ENCODE assay signal across 1 cellular context in the genomic region with DNA sequence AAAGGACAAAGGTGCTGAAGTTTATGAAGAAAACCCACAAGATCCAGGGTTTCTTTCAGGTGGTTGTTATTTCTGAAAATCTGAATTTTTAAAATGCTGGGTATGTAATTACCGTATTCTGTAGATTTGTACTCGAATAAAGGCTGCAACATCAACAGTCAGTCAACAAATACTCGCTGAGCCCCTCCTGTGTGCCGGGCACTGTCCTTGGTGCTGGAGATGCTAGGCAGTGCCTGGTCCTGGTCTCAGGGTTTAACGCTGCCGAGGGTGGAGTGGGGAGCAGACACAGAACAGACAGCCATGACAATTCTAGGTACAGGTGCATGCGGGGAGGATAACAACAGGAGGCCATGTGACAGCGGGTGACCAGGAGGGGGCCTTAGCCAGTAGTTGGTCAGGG.
TF ChIP-seq lines count a peak whose summit lies in the region.

No MANE protein-coding gene starts in this region.

TF ChIP-seq in HepG2, 621 proteins besides CTCF, POLR2A, EP300 and RAD21 (continues in another document):
- TF ChIP-seq, protein P1, sequence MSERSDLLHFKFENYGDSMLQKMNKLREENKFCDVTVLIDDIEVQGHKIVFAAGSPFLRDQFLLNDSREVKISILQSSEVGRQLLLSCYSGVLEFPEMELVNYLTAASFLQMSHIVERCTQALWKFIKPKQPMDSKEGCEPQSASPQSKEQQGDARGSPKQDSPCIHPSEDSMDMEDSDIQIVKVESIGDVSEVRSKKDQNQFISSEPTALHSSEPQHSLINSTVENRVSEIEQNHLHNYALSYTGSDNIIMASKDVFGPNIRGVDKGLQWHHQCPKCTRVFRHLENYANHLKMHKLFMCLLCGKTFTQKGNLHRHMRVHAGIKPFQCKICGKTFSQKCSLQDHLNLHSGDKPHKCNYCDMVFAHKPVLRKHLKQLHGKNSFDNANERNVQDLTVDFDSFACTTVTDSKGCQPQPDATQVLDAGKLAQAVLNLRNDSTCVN (CRISPR knock-in tag; IDR thresholded peaks at IDR 0.05; ENCODE audit: borderline replicate concordance) = peak; percentile 53; the same call in 1 of the 2 replicates
- TF ChIP-seq KLF6 (CRISPR knock-in tag; IDR thresholded peaks at IDR 0.05) (0 out of 2 replicates have a peak, but pooled peaks have one; percentile 40), ZNF7 (CRISPR knock-in tag; IDR thresholded peaks at IDR 0.05) (0 out of 2 replicates have a peak, but pooled peaks have one; percentile 15), MIER2 (CRISPR knock-in tag; IDR thresholded peaks at IDR 0.05) (peak; percentile 97), ZSCAN9 (CRISPR knock-in tag; IDR thresholded peaks at IDR 0.05; ENCODE audit: borderline replicate concordance) (0 out of 2 replicates have a peak, but pooled peaks have one; percentile 35), ZNF274 (CRISPR knock-in tag; IDR thresholded peaks at IDR 0.05) (no peak), ZSCAN12 (CRISPR knock-in tag; IDR thresholded peaks at IDR 0.05) (no peak), TGIF2 (CRISPR knock-in tag; IDR thresholded peaks at IDR 0.05) (peak; percentile 42; the same call in 1 of the 2 replicates), FOXM1 (CRISPR knock-in tag; IDR thresholded peaks at IDR 0.05) (0 out of 2 replicates have a peak, but pooled peaks have one; percentile 19), RFX1 (IDR thresholded peaks at IDR 0.05) (no peak), EEA1 (CRISPR knock-in tag; IDR thresholded peaks at IDR 0.05; ENCODE audit: borderline replicate concordance) (no peak), PHF8 (CRISPR knock-in tag; IDR thresholded peaks at IDR 0.05) (no peak), SP5 (CRISPR knock-in tag; IDR thresholded peaks at IDR 0.05; ENCODE audit: borderline replicate concordance, low read depth) (no peak), BORCS8-MEF2B (CRISPR knock-in tag; IDR thresholded peaks at IDR 0.05) (peak; percentile 53; the same call in 1 of the 2 replicates), ZNF589 (CRISPR knock-in tag; conservative IDR thresholded peaks at IDR 0.05) (peak; percentile 87), SOX5 (CRISPR knock-in tag; IDR thresholded peaks at IDR 0.05; ENCODE audit: borderline replicate concordance) (0 out of 2 replicates have a peak, but pooled peaks have one; percentile 12), XRCC5 (optimal IDR thresholded peaks at IDR 0.05; ENCODE audit: low read length) (peak; percentile 22), HES4 (CRISPR knock-in tag; IDR thresholded peaks at IDR 0.05; ENCODE audit: borderline replicate concordance) (0 out of 2 replicates have a peak, but pooled peaks have one; percentile 74), ISL2 (CRISPR knock-in tag; IDR thresholded peaks at IDR 0.05) (no peak), TEAD2 (CRISPR knock-in tag; IDR thresholded peaks at IDR 0.05) (no peak), ZNF101 (CRISPR knock-in tag; IDR thresholded peaks at IDR 0.05; ENCODE audit: borderline replicate concordance, low read depth) (no peak), KLF16 (CRISPR knock-in tag; IDR thresholded peaks at IDR 0.05) (0 out of 4 replicates have a peak, but pooled peaks of 1 of the 2 experiments have one; percentile 46), TSC22D2 (CRISPR knock-in tag; IDR thresholded peaks at IDR 0.05; ENCODE audit: borderline replicate concordance) (0 out of 2 replicates have a peak, but pooled peaks have one; percentile 38), MYC (CRISPR knock-in tag; IDR thresholded peaks at IDR 0.05; ENCODE audit: borderline replicate concordance) (no peak), PHF20 (CRISPR knock-in tag; IDR thresholded peaks at IDR 0.05) (no peak), SRY (CRISPR knock-in tag; IDR thresholded peaks at IDR 0.05) (peak; percentile 72; the same call in 1 of the 2 replicates), NFRKB (IDR thresholded peaks at IDR 0.05) (no peak), HDAC2 (CRISPR knock-in tag; IDR thresholded peaks at IDR 0.05) (peak; percentile 59; the same call in 1 of the 2 replicates), MIXL1 (CRISPR knock-in tag; IDR thresholded peaks at IDR 0.05) (peak; percentile 45; the same call in 1 of the 2 replicates)
- TF ChIP-seq, protein P2, sequence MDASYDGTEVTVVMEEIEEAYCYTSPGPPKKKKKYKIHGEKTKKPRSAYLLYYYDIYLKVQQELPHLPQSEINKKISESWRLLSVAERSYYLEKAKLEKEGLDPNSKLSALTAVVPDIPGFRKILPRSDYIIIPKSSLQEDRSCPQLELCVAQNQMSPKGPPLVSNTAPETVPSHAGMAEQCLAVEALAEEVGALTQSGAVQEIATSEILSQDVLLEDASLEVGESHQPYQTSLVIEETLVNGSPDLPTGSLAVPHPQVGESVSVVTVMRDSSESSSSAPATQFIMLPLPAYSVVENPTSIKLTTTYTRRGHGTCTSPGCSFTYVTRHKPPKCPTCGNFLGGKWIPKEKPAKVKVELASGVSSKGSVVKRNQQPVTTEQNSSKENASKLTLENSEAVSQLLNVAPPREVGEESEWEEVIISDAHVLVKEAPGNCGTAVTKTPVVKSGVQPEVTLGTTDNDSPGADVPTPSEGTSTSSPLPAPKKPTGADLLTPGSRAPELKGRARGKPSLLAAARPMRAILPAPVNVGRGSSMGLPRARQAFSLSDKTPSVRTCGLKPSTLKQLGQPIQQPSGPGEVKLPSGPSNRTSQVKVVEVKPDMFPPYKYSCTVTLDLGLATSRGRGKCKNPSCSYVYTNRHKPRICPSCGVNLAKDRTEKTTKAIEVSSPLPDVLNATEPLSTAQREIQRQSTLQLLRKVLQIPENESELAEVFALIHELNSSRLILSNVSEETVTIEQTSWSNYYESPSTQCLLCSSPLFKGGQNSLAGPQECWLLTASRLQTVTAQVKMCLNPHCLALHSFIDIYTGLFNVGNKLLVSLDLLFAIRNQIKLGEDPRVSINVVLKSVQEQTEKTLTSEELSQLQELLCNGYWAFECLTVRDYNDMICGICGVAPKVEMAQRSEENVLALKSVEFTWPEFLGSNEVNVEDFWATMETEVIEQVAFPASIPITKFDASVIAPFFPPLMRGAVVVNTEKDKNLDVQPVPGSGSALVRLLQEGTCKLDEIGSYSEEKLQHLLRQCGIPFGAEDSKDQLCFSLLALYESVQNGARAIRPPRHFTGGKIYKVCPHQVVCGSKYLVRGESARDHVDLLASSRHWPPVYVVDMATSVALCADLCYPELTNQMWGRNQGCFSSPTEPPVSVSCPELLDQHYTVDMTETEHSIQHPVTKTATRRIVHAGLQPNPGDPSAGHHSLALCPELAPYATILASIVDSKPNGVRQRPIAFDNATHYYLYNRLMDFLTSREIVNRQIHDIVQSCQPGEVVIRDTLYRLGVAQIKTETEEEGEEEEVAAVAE (CRISPR knock-in tag; IDR thresholded peaks at IDR 0.05; ENCODE audit: borderline replicate concordance) = 0 out of 2 replicates have a peak, but pooled peaks have one; percentile 50
- TF ChIP-seq, protein P3, sequence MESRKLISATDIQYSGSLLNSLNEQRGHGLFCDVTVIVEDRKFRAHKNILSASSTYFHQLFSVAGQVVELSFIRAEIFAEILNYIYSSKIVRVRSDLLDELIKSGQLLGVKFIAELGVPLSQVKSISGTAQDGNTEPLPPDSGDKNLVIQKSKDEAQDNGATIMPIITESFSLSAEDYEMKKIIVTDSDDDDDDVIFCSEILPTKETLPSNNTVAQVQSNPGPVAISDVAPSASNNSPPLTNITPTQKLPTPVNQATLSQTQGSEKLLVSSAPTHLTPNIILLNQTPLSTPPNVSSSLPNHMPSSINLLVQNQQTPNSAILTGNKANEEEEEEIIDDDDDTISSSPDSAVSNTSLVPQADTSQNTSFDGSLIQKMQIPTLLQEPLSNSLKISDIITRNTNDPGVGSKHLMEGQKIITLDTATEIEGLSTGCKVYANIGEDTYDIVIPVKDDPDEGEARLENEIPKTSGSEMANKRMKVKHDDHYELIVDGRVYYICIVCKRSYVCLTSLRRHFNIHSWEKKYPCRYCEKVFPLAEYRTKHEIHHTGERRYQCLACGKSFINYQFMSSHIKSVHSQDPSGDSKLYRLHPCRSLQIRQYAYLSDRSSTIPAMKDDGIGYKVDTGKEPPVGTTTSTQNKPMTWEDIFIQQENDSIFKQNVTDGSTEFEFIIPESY (CRISPR knock-in tag; IDR thresholded peaks at IDR 0.05) = 0 out of 2 replicates have a peak, but pooled peaks have one; percentile 38
- TF ChIP-seq, protein P4, sequence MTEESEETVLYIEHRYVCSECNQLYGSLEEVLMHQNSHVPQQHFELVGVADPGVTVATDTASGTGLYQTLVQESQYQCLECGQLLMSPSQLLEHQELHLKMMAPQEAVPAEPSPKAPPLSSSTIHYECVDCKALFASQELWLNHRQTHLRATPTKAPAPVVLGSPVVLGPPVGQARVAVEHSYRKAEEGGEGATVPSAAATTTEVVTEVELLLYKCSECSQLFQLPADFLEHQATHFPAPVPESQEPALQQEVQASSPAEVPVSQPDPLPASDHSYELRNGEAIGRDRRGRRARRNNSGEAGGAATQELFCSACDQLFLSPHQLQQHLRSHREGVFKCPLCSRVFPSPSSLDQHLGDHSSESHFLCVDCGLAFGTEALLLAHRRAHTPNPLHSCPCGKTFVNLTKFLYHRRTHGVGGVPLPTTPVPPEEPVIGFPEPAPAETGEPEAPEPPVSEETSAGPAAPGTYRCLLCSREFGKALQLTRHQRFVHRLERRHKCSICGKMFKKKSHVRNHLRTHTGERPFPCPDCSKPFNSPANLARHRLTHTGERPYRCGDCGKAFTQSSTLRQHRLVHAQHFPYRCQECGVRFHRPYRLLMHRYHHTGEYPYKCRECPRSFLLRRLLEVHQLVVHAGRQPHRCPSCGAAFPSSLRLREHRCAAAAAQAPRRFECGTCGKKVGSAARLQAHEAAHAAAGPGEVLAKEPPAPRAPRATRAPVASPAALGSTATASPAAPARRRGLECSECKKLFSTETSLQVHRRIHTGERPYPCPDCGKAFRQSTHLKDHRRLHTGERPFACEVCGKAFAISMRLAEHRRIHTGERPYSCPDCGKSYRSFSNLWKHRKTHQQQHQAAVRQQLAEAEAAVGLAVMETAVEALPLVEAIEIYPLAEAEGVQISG (CRISPR knock-in tag; IDR thresholded peaks at IDR 0.05) = 0 out of 2 replicates have a peak, but pooled peaks have one; percentile 44
- TF ChIP-seq, protein P5, sequence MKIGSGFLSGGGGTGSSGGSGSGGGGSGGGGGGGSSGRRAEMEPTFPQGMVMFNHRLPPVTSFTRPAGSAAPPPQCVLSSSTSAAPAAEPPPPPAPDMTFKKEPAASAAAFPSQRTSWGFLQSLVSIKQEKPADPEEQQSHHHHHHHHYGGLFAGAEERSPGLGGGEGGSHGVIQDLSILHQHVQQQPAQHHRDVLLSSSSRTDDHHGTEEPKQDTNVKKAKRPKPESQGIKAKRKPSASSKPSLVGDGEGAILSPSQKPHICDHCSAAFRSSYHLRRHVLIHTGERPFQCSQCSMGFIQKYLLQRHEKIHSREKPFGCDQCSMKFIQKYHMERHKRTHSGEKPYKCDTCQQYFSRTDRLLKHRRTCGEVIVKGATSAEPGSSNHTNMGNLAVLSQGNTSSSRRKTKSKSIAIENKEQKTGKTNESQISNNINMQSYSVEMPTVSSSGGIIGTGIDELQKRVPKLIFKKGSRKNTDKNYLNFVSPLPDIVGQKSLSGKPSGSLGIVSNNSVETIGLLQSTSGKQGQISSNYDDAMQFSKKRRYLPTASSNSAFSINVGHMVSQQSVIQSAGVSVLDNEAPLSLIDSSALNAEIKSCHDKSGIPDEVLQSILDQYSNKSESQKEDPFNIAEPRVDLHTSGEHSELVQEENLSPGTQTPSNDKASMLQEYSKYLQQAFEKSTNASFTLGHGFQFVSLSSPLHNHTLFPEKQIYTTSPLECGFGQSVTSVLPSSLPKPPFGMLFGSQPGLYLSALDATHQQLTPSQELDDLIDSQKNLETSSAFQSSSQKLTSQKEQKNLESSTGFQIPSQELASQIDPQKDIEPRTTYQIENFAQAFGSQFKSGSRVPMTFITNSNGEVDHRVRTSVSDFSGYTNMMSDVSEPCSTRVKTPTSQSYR (CRISPR knock-in tag; IDR thresholded peaks at IDR 0.05; ENCODE audit: borderline replicate concordance) = peak; percentile 38; the same call in 1 of the 2 replicates
- TF ChIP-seq, protein P6, sequence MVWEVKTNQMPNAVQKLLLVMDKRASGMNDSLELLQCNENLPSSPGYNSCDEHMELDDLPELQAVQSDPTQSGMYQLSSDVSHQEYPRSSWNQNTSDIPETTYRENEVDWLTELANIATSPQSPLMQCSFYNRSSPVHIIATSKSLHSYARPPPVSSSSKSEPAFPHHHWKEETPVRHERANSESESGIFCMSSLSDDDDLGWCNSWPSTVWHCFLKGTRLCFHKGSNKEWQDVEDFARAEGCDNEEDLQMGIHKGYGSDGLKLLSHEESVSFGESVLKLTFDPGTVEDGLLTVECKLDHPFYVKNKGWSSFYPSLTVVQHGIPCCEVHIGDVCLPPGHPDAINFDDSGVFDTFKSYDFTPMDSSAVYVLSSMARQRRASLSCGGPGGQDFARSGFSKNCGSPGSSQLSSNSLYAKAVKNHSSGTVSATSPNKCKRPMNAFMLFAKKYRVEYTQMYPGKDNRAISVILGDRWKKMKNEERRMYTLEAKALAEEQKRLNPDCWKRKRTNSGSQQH (CRISPR knock-in tag; IDR thresholded peaks at IDR 0.05; ENCODE audit: low read depth) = 0 out of 2 replicates have a peak, but pooled peaks have one; percentile 63
- TF ChIP-seq, protein P7, sequence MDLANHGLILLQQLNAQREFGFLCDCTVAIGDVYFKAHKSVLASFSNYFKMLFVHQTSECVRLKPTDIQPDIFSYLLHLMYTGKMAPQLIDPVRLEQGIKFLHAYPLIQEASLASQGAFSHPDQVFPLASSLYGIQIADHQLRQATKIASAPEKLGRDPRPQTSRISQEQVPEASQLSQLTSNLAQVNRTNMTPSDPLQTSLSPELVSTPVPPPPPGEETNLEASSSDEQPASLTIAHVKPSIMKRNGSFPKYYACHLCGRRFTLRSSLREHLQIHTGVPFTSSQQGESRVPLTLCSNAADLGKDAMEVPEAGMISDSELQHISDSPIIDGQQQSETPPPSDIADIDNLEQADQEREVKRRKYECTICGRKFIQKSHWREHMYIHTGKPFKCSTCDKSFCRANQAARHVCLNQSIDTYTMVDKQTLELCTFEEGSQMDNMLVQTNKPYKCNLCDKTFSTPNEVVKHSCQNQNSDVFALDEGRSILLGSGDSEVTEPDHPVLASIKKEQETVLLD (CRISPR knock-in tag; IDR thresholded peaks at IDR 0.05; ENCODE audit: low read depth) = 0 out of 2 replicates have a peak, but pooled peaks have one; percentile 44
